Comparison of ENCODE assay signal across 21 cellular contexts in the genomic region with DNA sequence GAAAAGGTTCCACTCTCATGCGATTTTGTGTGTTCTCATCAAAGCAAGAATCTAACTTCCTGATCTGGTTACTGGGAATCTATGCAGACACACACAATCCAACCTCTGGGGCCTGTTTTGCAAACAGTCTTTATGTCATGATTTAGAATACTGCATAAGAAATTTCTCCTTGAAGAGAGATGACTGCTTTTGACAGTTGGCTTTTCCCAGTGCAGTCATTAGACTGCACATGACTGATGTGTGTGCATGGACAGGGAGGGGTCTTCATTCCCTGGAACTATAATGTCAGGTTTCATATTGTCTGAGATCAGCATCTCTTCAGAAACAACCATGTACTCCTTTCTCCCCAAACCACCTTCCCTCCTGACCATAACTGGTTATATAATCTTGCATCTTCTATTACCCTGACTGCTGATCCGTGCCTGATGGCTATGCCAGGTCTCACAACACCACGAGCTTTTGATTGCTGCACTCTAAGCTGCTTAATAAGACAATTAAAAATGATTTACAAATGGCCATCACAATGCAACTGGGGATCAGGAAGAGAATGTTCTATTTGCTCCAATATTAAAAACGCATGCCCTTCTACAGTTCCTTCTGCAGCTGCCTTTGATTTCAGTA.
"Had no signal": no experiment of that assay in that cellular context is flagged by ENCODE, and none has a peak within 500 bp of the region (broad histone marks: within the 10 kb centered on the region; RNA-seq: fewer than 3 reads in every experiment).

No MANE protein-coding gene starts in this region.

- H3K27me3 ChIP-seq: brain microvascular endothelial cell, cardiac muscle cell had no signal

- H3K27ac ChIP-seq: brain microvascular endothelial cell, cardiac muscle cell, KMS-11, SK-N-MC, VCaP had no signal

- H3K4me3 ChIP-seq: cardiac muscle cell, SK-N-MC had no signal

- DNase-seq: activated CD4-positive, alpha-beta memory T cell treated with anti-CD3 and anti-CD28 coated beads, Interleukin-2, amount 10 ng/mL, durations not matched to agents 7 days and 5 days; activated CD4-positive, alpha-beta T cell treated with anti-CD3 and anti-CD28 coated beads, Interleukin-2, amount 10 ng/mL, durations not matched to agents 7 days and 5 days; activated CD4-positive, CD25-positive, alpha-beta regulatory T cell; activated gamma-delta T cell treated with Interleukin-2 at 50 U/mL for 16 hours; activated naive CD4-positive, alpha-beta T cell treated with anti-CD3 and anti-CD28 coated beads, Interleukin-2, amount 10 ng/mL, durations not matched to agents 7 days and 5 days; activated naive CD8-positive, alpha-beta T cell treated with anti-CD3 and anti-CD28 coated beads for 36 hours; activated T-cell treated with anti-CD3 and anti-CD28 coated beads, Interleukin-2, amount 50 U/mL, for 72 hours; brain microvascular endothelial cell; cerebellar nuclear complex; NCI-H1092; NCI-H146; NCI-H187 treated with DMSO at 0.1 percent for 48 hours; NCI-H2081 treated with DMSO at 0.1 percent for 48 hours; NCI-H2171 treated with DMSO at 0.1 percent for 48 hours; NCI-H226; NCI-H69; T-helper 1 cell had no signal

- H3K36me3 ChIP-seq: brain microvascular endothelial cell, cardiac muscle cell had no signal
